Comparison of ENCODE assay signal across 2 cellular contexts in genomic region chr3:52198643-52199608, GRCh38.
TF ChIP-seq lines count a peak whose summit lies in the region.

No MANE protein-coding gene starts in this region.

TF ChIP-seq in GM23338, 12 proteins besides CTCF, POLR2A, EP300 and RAD21:
- TF ChIP-seq EZH2phosphoT487 (IDR thresholded peaks at IDR 0.05; ENCODE audit: unreplicated experiment) (no peak), REST (IDR thresholded peaks at IDR 0.05; ENCODE audit: unreplicated experiment) (no peak), ZNF114 (CRISPR knock-in tag; IDR thresholded peaks at IDR 0.05) (no peak), NANOG (IDR thresholded peaks at IDR 0.05; ENCODE audit: borderline replicate concordance) (no peak), EZH2 (IDR thresholded peaks at IDR 0.05; ENCODE audit: low read depth, unreplicated experiment) (peak; percentile 12), ETS1 (IDR thresholded peaks at IDR 0.05) (no peak), STAT1 (IDR thresholded peaks at IDR 0.05; ENCODE audit: unreplicated experiment) (no peak)
TF ChIP-seq in GM23338: peak in this region for 1.

TF ChIP-seq in GM12878, 131 proteins besides CTCF, POLR2A, EP300 and RAD21:
- TF ChIP-seq EGR1 (IDR thresholded peaks at IDR 0.05; ENCODE audit: borderline replicate concordance in 1 of 2, low read depth in 2 of 2, low read length in 2 of 2), result no peak
